Comparison of ENCODE assay signal across 2 cellular contexts in the genomic region with DNA sequence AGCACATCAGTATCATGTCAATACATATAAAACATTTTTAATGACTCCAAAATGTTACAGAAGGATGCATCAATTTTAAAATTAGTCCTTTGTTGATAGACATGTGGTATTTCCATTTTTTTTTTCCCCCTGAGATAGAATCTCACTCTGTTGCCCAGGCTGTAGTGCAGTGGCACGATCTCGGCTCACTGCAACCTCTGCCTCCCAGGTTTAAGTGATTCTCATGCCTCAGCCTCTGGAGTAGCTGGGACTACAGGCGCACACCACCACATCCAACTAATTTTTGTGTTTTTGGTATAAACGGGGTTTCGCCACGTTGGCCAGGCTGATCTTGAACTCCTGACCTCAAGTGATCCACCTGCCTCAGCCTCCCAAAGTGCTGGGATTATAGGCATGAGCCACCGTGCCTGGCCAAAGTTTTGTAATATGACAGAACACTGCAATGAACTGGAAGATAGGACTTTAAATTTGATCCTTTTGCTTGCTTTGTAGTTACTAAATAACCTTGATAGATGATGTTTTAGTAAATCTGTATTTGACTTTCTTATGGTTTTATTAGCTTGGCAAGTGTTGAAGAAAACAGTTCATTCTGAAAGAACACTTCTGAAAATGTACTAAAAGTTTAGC. TPM values are rescaled to one million over a fixed set of nuclear protein-coding genes. Genes with fewer than 3 reads are reported as not detected.
"Had no signal": no experiment of that assay in that cellular context is flagged by ENCODE, and none has a peak within 500 bp of the region (broad histone marks: within the 10 kb centered on the region; RNA-seq: fewer than 3 reads in every experiment).

No MANE protein-coding gene starts in this region.

RNA-seq across cellular contexts. Expression of a gene that starts 3.4 kb away (rescaled TPM):
- total RNA-seq: OCI-LY7 had no signal

RNA-seq across cellular contexts. Expression of a gene that starts 27.6 kb away (rescaled TPM):
- total RNA-seq: cardiac septum had no signal
